In the genomic region with DNA sequence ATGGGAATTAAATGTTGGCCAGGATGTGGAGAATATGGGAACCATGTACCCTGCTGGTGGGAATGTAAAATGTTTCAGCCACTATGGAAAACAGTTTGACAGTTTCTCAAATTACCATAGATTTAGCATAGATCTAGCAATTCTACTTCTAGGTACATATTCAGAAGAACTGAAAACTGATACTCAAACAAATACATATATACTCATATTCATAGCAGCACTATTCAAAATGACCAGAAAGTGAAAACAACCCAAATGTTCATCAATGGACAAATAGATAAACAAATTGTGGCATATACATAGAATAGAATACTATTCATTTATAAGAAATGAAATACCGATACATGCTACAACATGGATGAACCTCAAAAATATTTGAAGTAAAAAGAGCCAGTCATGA, we compare ENCODE assay signal across 1 cellular context.
TF ChIP-seq lines count a peak whose summit lies in the region.

No MANE protein-coding gene starts in this region.

TF ChIP-seq in GM12878, 131 proteins besides CTCF, POLR2A, EP300 and RAD21 (continued from another document):
- TF ChIP-seq ZBTB40 (IDR thresholded peaks at IDR 0.05; ENCODE audit: borderline replicate concordance) (no peak), SREBF2 (IDR thresholded peaks at IDR 0.05; ENCODE audit: low read length) (no peak)
TF ChIP-seq in GM12878: peak in this region for 1.
